ENCODE assay signal across 1 cellular context in genomic region chr2:102005989-102006885, GRCh38.
TF ChIP-seq lines count a peak whose summit lies in the region.

No MANE protein-coding gene starts in this region.

TF ChIP-seq in HepG2, 621 proteins besides CTCF, POLR2A, EP300 and RAD21 (continued from another document and continues in another):
- TF ChIP-seq ZHX2 (IDR thresholded peaks at IDR 0.05; ENCODE audit: low read depth) (no peak), ZHX2 (CRISPR knock-in tag; IDR thresholded peaks at IDR 0.05; ENCODE audit: borderline replicate concordance) (no peak), ASH2L (IDR thresholded peaks at IDR 0.05; ENCODE audit: insufficient read length, low read depth, low read length) (peak; percentile 25), TFE3 (CRISPR knock-in tag; IDR thresholded peaks at IDR 0.05) (peak; percentile 55; the same call in 1 of the 2 replicates), CBX1 (IDR thresholded peaks at IDR 0.05; ENCODE audit: low read depth) (no peak), E2F2 (CRISPR knock-in tag; IDR thresholded peaks at IDR 0.05; ENCODE audit: borderline replicate concordance) (no peak), GFI1 (CRISPR knock-in tag; IDR thresholded peaks at IDR 0.05; ENCODE audit: borderline replicate concordance) (no peak), ZNF160 (CRISPR knock-in tag; IDR thresholded peaks at IDR 0.05) (no peak), PHF21A (CRISPR knock-in tag; IDR thresholded peaks at IDR 0.05) (no peak), PRMT3 (CRISPR knock-in tag; IDR thresholded peaks at IDR 0.05; ENCODE audit: borderline replicate concordance, low read depth) (no peak), ELF4 (CRISPR knock-in tag; IDR thresholded peaks at IDR 0.05; ENCODE audit: borderline replicate concordance) (no peak), ZNF205 (CRISPR knock-in tag; IDR thresholded peaks at IDR 0.05) (no peak), AKAP8 (CRISPR knock-in tag; IDR thresholded peaks at IDR 0.05) (no peak), ZNF274 (CRISPR knock-in tag; IDR thresholded peaks at IDR 0.05) (no peak), NCOR1 (IDR thresholded peaks at IDR 0.05; ENCODE audit: borderline replicate concordance, low read length) (no peak), ZNF766 (CRISPR knock-in tag; IDR thresholded peaks at IDR 0.05; ENCODE audit: borderline replicate concordance) (no peak), SUZ12 (IDR thresholded peaks at IDR 0.05; ENCODE audit: low read depth, low read length) (no peak), FOXK2 (IDR thresholded peaks at IDR 0.05) (no peak), ATRX (CRISPR knock-in tag; IDR thresholded peaks at IDR 0.05; ENCODE audit: borderline replicate concordance) (no peak), PITX1 (CRISPR knock-in tag; IDR thresholded peaks at IDR 0.05) (no peak), ZNF597 (CRISPR knock-in tag; IDR thresholded peaks at IDR 0.05) (no peak), SMAD9 (CRISPR knock-in tag; IDR thresholded peaks at IDR 0.05) (no peak), TBX2 (CRISPR knock-in tag; IDR thresholded peaks at IDR 0.05; ENCODE audit: borderline replicate concordance) (no peak), KAT2B (IDR thresholded peaks at IDR 0.05; ENCODE audit: borderline replicate concordance, low read depth, low read length) (no peak), PATZ1 (CRISPR knock-in tag; IDR thresholded peaks at IDR 0.05) (no peak), TRAFD1 (CRISPR knock-in tag; IDR thresholded peaks at IDR 0.05; ENCODE audit: borderline replicate concordance) (no peak), ZBTB2 (CRISPR knock-in tag; IDR thresholded peaks at IDR 0.05; ENCODE audit: low read depth) (no peak), IKZF4 (CRISPR knock-in tag; IDR thresholded peaks at IDR 0.05; ENCODE audit: borderline replicate concordance, low read depth, not compliant biosample characterization) (no peak), EHMT2 (IDR thresholded peaks at IDR 0.05; ENCODE audit: borderline replicate concordance, low read depth, low read length) (no peak), SATB2 (CRISPR knock-in tag; IDR thresholded peaks at IDR 0.05) (no peak), KDM1A (CRISPR knock-in tag; IDR thresholded peaks at IDR 0.05) (no peak), SMARCE1 (IDR thresholded peaks at IDR 0.05; ENCODE audit: borderline replicate concordance) (no peak), GATA4 (IDR thresholded peaks at IDR 0.05; ENCODE audit: borderline replicate concordance, low read depth) (no peak), NFATC3 (CRISPR knock-in tag; IDR thresholded peaks at IDR 0.05) (no peak), ZNF354B (CRISPR knock-in tag; IDR thresholded peaks at IDR 0.05) (no peak), ZNF724P (CRISPR knock-in tag; IDR thresholded peaks at IDR 0.05; ENCODE audit: borderline replicate concordance) (no peak), ETV5 (CRISPR knock-in tag; IDR thresholded peaks at IDR 0.05; ENCODE audit: borderline replicate concordance) (no peak), TFAP4 (IDR thresholded peaks at IDR 0.05; ENCODE audit: borderline replicate concordance, low read depth) (no peak), DNMT1 (CRISPR knock-in tag; IDR thresholded peaks at IDR 0.05) (no peak), ZNF414 (CRISPR knock-in tag; IDR thresholded peaks at IDR 0.05) (no peak), ZBTB21 (CRISPR knock-in tag; IDR thresholded peaks at IDR 0.05) (no peak), GLMP (CRISPR knock-in tag; IDR thresholded peaks at IDR 0.05; ENCODE audit: borderline replicate concordance) (no peak), PRDM4 (CRISPR knock-in tag; IDR thresholded peaks at IDR 0.05; ENCODE audit: borderline replicate concordance) (0 out of 2 replicates have a peak, but pooled peaks have one; percentile 64)
